8 cellular contexts compared by ENCODE assay signal in the genomic region with DNA sequence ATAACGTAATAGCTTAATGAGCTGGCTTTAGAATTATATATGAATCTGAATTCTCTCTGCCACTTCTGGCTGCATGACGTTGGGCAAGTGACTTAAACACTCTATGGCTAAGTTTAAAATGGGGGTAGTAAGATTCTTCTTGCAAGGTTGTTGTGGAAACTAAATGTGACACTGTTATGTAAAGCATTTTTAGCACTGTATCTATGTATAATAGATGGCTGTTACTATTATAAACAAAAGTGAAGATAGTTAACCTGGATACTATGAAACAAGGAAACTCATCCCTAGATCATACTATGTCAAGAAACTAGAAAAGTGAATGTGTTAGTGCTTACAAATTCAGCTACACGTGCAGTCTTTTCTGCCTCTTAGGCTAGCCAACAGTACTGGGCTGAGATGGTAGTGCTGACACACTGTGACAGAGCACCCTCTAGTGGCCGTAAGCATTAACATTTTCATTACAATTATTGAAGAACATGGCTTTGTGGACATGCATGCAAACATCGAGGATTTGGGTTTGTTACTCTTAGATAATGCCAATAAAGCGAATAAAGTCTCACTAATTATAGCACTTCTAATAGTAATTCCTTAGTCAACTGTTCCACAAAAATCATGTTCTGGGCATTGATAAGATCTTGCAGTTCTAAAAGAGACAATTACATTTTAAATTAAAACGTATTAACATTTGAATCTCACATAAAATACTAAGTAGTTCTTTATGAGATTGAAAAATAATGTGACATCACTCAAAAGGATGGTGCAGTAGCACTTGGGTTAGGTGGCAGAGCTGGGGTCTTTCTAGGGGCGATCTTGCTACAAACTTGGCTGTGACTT. TPM values are rescaled to one million over a fixed set of nuclear protein-coding genes. Genes with fewer than 3 reads are reported as not detected.
DNase-seq lines count a peak whose midpoint lies in the region; ATAC-seq and TF ChIP-seq lines count a peak whose summit lies in the region.

No MANE protein-coding gene starts in this region.

- H3K4me3 ChIP-seq in GM12865 (ENCODE audit: low read depth, low read length): no peak overlapping the region
- H3K4me3 ChIP-seq in HCT116 (replicated peaks in 1 of 2; ENCODE audit: low read depth in 1 of 2, low read length in 2 of 2): no peak overlapping the region
- no peak overlapping the region for H3K4me3 ChIP-seq in MM.1S (ENCODE audit: low read length)
- no peak overlapping the region for H3K4me3 ChIP-seq in prostate gland

- intact Hi-C loops in HCT116 (cut with micrococcal nuclease) (loop anchor here (1.0 to 5.0 kb wide), 2 partner anchors 136 to 1105 kb away; no protein-coding TSS in a partner anchor), head of caudate nucleus (cut with DNase I) (loop anchor here (2.0 to 10.0 kb wide), 2 partner anchors 108 to 142 kb away; a partner anchor contains a TSS), prostate gland (cut with DNase I) (loop anchor here (10.0 kb wide), 1 partner anchor 108 kb away; a partner anchor contains a TSS)

- H3K27ac ChIP-seq in HCT116 (ENCODE audit: low read depth, low read length) (no peak overlapping the region), MM.1S (ENCODE audit: low read length) (no peak overlapping the region), prostate gland (no peak overlapping the region)

- RAD21 ChIA-PET in HCT116 (lab: Charles Lee; ENCODE audit: low non-redundant PET in 1 of 2, low total read pairs in 2 of 2, uncharacterized antibody in 2 of 2, unreplicated experiment in 2 of 2): interaction anchor here (0.7 to 1.0 kb wide), 3 partner anchors 106 to 137 kb away, joined by 3 to 5 read pairs (median 4); a partner anchor contains a TSS

- no peak overlapping the region for H3K4me3 Mint-ChIP-seq in activated naive CD8-positive, alpha-beta T cell treated with anti-CD3 and anti-CD28 coated beads for 36 hours

- H3K9ac ChIP-seq in HCT116 (ENCODE audit: low read length) (no peak overlapping the region), MM.1S (ENCODE audit: low read length) (no peak overlapping the region)

- H3K27me3 ChIP-seq in HCT116 (ENCODE audit: insufficient read depth, low read length): no peaks in the 10 kb centered on the region
- no peaks in the 10 kb centered on the region for H3K27me3 ChIP-seq in MM.1S (replicated peaks; ENCODE audit: insufficient read depth, low read length)
- no peaks in the 10 kb centered on the region for H3K27me3 ChIP-seq in prostate gland (replicated peaks; ENCODE audit: insufficient read depth)

- WGBS in prostate gland: 38% methylated on average over 8 of the region's 8 CpGs

- no peak overlapping the region for H3K4me2 ChIP-seq in HCT116 (ENCODE audit: low read length)
- H3K4me2 ChIP-seq in MM.1S (ENCODE audit: low read depth, low read length): no peak overlapping the region

- H4K20me1 ChIP-seq in HCT116 (ENCODE audit: insufficient read depth) (no peaks in the 10 kb centered on the region), MM.1S (ENCODE audit: insufficient read depth, low read length) (no peaks in the 10 kb centered on the region)

- DNase-seq in GM12865 (ENCODE audit: low read depth) (peak; percentile 87), HCT116 (ENCODE audit: low read depth, low spot score) (peak; percentile 48), MM.1S (peak; percentile 78), SHP77 (lab: John Stamatoyannopoulos, UW) (peak; percentile 55 to 57), head of caudate nucleus (peak; percentile 8 to 90 (median 69)), prostate gland (ENCODE audit: low spot score) (peak; percentile 77)
- DNase-seq in activated naive CD8-positive, alpha-beta T cell treated with anti-CD3 and anti-CD28 coated beads for 36 hours: peak; percentile 32

- POLR2A ChIA-PET in HCT116 (lab: Charles Lee): interaction anchor here (1.4 kb wide), 1 partner anchor 106 kb away, joined by 4 read pairs; a partner anchor contains a TSS

- H3K9me2 ChIP-seq in HCT116 (ENCODE audit: insufficient read depth) (no peaks in the 10 kb centered on the region), MM.1S (replicated peaks; ENCODE audit: insufficient read depth, low read length) (no peaks in the 10 kb centered on the region)

- CTCF ChIA-PET in HCT116 (lab: Charles Lee): interaction anchor here (0.9 to 2.5 kb wide), 8 partner anchors 8 to 138 kb away, joined by 3 to 33 read pairs (median 4); a partner anchor contains a TSS

- peak; percentile 97 for TF ChIP-seq RAD21 in HCT116 (IDR thresholded peaks at IDR 0.05; ENCODE audit: low read depth)

- no peak overlapping the region for H3K27ac Mint-ChIP-seq in activated naive CD8-positive, alpha-beta T cell treated with anti-CD3 and anti-CD28 coated beads for 36 hours

- H3F3A ChIP-seq in MM.1S (ENCODE audit: insufficient read depth, low read length): no peaks in the 10 kb centered on the region

- peak; percentile 90 for ATAC-seq in HCT116
- no peak for ATAC-seq in HG02970 (IDR thresholded peaks at IDR 0.05; ENCODE audit: low FRiP score, unreplicated experiment)

- TF ChIP-seq CTCF in GM12865 (IDR thresholded peaks at IDR 0.05; ENCODE audit: insufficient read depth, low read depth, low read length, missing control alignments) (peak; percentile 79), HCT116 (IDR thresholded peaks at IDR 0.05 in 2 of 3, conservative IDR thresholded peaks at IDR 0.05 in 1 of 3; ENCODE audit: borderline replicate concordance in 1 of 3, insufficient read depth in 1 of 3, low read depth in 2 of 3, low read length in 2 of 3) (peak; percentile 69 to 92 (median 77)), MM.1S (IDR thresholded peaks at IDR 0.05; ENCODE audit: low read length) (peak; percentile 89), prostate gland (IDR thresholded peaks at IDR 0.05) (peak; percentile 78 to 94 (median 92))

- H2AFZ ChIP-seq in HCT116 (ENCODE audit: low read depth, low read length, poor library complexity, severe bottlenecking) (no peak overlapping the region), MM.1S (ENCODE audit: low read length) (no peak overlapping the region)

- peaks cover 8 to 11% of the 10 kb centered on the region in 2 experiments; a peak in 3 of 4 replicates for H3K36me3 ChIP-seq in HCT116 (ENCODE audit: control insufficient read depth in 1 of 2, insufficient read depth in 2 of 2, low read length in 2 of 2)
- H3K36me3 ChIP-seq in MM.1S (replicated peaks; ENCODE audit: insufficient read depth, low read length): no peaks in the 10 kb centered on the region
- no peaks in the 10 kb centered on the region for H3K36me3 ChIP-seq in prostate gland

- H3K9me3 Mint-ChIP-seq in activated naive CD8-positive, alpha-beta T cell treated with anti-CD3 and anti-CD28 coated beads for 36 hours: no peaks in the 10 kb centered on the region

- BruUV-seq in HCT116 (replicated peaks; lab: Mats Ljungman, UMichigan): no TSS peak

- H3K36me3 Mint-ChIP-seq in activated naive CD8-positive, alpha-beta T cell treated with anti-CD3 and anti-CD28 coated beads for 36 hours: peaks cover 9% of the 10 kb centered on the region

- H3K79me2 ChIP-seq in HCT116 (ENCODE audit: insufficient read depth, low read length) (no peaks in the 10 kb centered on the region), MM.1S (ENCODE audit: low read length) (no peaks in the 10 kb centered on the region)

- H3K4me1 Mint-ChIP-seq in activated naive CD8-positive, alpha-beta T cell treated with anti-CD3 and anti-CD28 coated beads for 36 hours: peaks cover 20% of the 10 kb centered on the region

- no peak for TF ChIP-seq POLR2A in HCT116 (IDR thresholded peaks at IDR 0.05; ENCODE audit: borderline replicate concordance, extremely low read depth, insufficient read depth, insufficient read length)
- no peak for TF ChIP-seq POLR2A in prostate gland (IDR thresholded peaks at IDR 0.05)

- no peaks in the 10 kb centered on the region for H3K9me3 ChIP-seq in HCT116 (ENCODE audit: control insufficient read depth in 1 of 2, insufficient read depth in 1 of 2, low read depth in 1 of 2, low read length in 2 of 2)
- no peaks in the 10 kb centered on the region for H3K9me3 ChIP-seq in MM.1S (replicated peaks; ENCODE audit: insufficient read depth, low read length)
- H3K9me3 ChIP-seq in prostate gland: no peaks in the 10 kb centered on the region

- no peaks in the 10 kb centered on the region for H3K27me3 Mint-ChIP-seq in activated naive CD8-positive, alpha-beta T cell treated with anti-CD3 and anti-CD28 coated beads for 36 hours

- H3K4me1 ChIP-seq in HCT116 (ENCODE audit: control insufficient read depth in 1 of 2, insufficient read depth in 2 of 2, low read length in 2 of 2) (no peaks in the 10 kb centered on the region), MM.1S (ENCODE audit: low read length) (no peaks in the 10 kb centered on the region), prostate gland (replicated peaks) (no peaks in the 10 kb centered on the region)

TF ChIP-seq in HCT116, 20 proteins besides CTCF, POLR2A, EP300 and RAD21 (continues in another document):
- TF ChIP-seq, protein P1, sequence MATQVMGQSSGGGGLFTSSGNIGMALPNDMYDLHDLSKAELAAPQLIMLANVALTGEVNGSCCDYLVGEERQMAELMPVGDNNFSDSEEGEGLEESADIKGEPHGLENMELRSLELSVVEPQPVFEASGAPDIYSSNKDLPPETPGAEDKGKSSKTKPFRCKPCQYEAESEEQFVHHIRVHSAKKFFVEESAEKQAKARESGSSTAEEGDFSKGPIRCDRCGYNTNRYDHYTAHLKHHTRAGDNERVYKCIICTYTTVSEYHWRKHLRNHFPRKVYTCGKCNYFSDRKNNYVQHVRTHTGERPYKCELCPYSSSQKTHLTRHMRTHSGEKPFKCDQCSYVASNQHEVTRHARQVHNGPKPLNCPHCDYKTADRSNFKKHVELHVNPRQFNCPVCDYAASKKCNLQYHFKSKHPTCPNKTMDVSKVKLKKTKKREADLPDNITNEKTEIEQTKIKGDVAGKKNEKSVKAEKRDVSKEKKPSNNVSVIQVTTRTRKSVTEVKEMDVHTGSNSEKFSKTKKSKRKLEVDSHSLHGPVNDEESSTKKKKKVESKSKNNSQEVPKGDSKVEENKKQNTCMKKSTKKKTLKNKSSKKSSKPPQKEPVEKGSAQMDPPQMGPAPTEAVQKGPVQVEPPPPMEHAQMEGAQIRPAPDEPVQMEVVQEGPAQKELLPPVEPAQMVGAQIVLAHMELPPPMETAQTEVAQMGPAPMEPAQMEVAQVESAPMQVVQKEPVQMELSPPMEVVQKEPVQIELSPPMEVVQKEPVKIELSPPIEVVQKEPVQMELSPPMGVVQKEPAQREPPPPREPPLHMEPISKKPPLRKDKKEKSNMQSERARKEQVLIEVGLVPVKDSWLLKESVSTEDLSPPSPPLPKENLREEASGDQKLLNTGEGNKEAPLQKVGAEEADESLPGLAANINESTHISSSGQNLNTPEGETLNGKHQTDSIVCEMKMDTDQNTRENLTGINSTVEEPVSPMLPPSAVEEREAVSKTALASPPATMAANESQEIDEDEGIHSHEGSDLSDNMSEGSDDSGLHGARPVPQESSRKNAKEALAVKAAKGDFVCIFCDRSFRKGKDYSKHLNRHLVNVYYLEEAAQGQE (IDR thresholded peaks at IDR 0.05; ENCODE audit: low read depth): no peak
- TF ChIP-seq JUND (IDR thresholded peaks at IDR 0.05) (no peak), SRF (IDR thresholded peaks at IDR 0.05; ENCODE audit: low read depth) (no peak), POLR2AphosphoS5 (IDR thresholded peaks at IDR 0.05; ENCODE audit: low read depth, low read length) (no peak)

RNA-seq across cellular contexts. Expression of a gene that starts 47.3 kb away (rescaled TPM):
- total RNA-seq in HCT116 (2021; ENCODE audit: unreplicated experiment) (37.5 TPM), prostate gland (10 to 100 TPM; 15.8 to 24.6 TPM)
- 5.4 and 6.1 TPM in 2 replicates for polyA plus RNA-seq in HCT116 (2012)
- 10 to 100 TPM; 33.8 to 34.4 TPM for total RNA-seq in activated naive CD8-positive, alpha-beta T cell treated with anti-CD3 and anti-CD28 coated beads for 36 hours

Comparison
In these comparisons a context has a peak if more than half of its experiments do, and no peak if none do; other contexts are left out.
1. DNase-seq: peak in every context shown above with its lines; median percentile 87 in GM12865; 78 in MM.1S; 77 in prostate gland; 69 in head of caudate nucleus; 56 in SHP77; 48 in HCT116; 32 in activated naive CD8-positive, alpha-beta T cell treated with anti-CD3 and anti-CD28 coated beads for 36 hours.